ENCODE assay signal across 21 cellular contexts in the genomic region with DNA sequence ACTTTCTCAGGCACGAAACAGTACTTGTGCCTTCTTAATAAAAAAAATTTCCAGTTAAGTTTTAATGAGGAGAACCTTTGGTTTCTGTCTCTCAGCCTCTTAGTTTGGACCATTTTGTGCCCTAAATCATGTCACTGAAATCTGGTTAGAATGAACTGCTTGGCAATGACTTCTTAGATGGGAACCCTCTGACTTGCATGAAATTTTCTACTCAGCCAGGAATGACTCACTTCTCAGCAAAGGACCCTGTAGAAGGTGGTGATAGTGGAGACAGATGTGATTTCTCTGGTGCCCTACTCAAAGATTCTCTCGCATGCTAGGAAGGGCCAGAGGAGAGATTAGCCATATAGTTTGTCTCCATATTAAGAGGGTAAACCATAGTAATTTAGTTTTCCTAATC. TPM values are rescaled to one million over a fixed set of nuclear protein-coding genes. Genes with fewer than 3 reads are reported as not detected.
DNase-seq lines count a peak whose midpoint lies in the region; ATAC-seq and TF ChIP-seq lines count a peak whose summit lies in the region.
"Had no signal": no experiment of that assay in that cellular context is flagged by ENCODE, and none has a peak within 500 bp of the region (broad histone marks: within the 10 kb centered on the region; RNA-seq: fewer than 3 reads in every experiment).

No MANE protein-coding gene starts in this region.

- H3K9me3 Mint-ChIP-seq in stimulated activated effector memory CD8-positive, alpha-beta T cell treated with anti-CD3 and anti-CD28 coated beads, Interleukin-12 subunit alpha, Interleukin-12 subunit beta, amount 100 ng/mL, for 72 hours, result no peaks in the 10 kb centered on the region
- H3K9me3 Mint-ChIP-seq: memory B cell; naive thymus-derived CD8-positive, alpha-beta T cell; stimulated activated memory B cell treated with anti-CD40 and anti-IgM and Interleukin-4, amounts not matched to agents 10 μg/mL and 1 μg/mL and 100 μg/mL, for 72 hours; T-helper 1 cell treated with Interleukin-12 subunit alpha and Interleukin-12 subunit beta and Interleukin-4 antibody, amounts not matched to agents 30 μg/mL and 1 μg/mL, for 36 hours had no signal

- DNase-seq in ELR (ENCODE audit: low read depth) (peak; percentile 22), RKO (ENCODE audit: low spot score) (peak; percentile 8), fibroblast of mammary gland (ENCODE audit: low read depth) (peak; percentile 78), NCI-H1417 treated with DMSO at 0.1 percent for 48 hours (lab: John Stamatoyannopoulos, UW) (no peak), NCI-H2196 (lab: John Stamatoyannopoulos, UW; ENCODE audit: unreplicated experiment) (no peak), germinal center (ENCODE audit: low spot score) (no peak), G401 (ENCODE audit: low spot score) (no peak)
- DNase-seq in stimulated activated effector memory CD8-positive, alpha-beta T cell treated with anti-CD3 and anti-CD28 coated beads, Interleukin-12 subunit alpha, Interleukin-12 subunit beta, amount 100 ng/mL, for 72 hours (ENCODE audit: low spot score in 2 of 2), result no peak
- DNase-seq: activated CD8-positive, alpha-beta memory T cell treated with anti-CD3 and anti-CD28 coated beads, Interleukin-2, amount 50 U/mL, for 48 hours; activated effector memory CD4-positive, alpha-beta T cell treated with Interleukin-2 at 50 U/mL for 16 hours; AML-193; central memory CD4-positive, alpha-beta T cell; dorsolateral prefrontal cortex; naive thymus-derived CD8-positive, alpha-beta T cell; NCI-H1694 treated with DMSO at 0.1 percent for 48 hours; SJCRH30; thyroid gland had no signal

- H3K4me3 ChIP-seq in fibroblast of mammary gland (ENCODE audit: control insufficient read depth, low read depth, low read length), result no peak overlapping the region
- H3K4me3 ChIP-seq: dorsolateral prefrontal cortex, SJCRH30, thyroid gland had no signal

- H3K36me3 Mint-ChIP-seq in stimulated activated effector memory CD8-positive, alpha-beta T cell treated with anti-CD3 and anti-CD28 coated beads, Interleukin-12 subunit alpha, Interleukin-12 subunit beta, amount 100 ng/mL, for 72 hours, result no peaks in the 10 kb centered on the region

- no peak for TF ChIP-seq CTCF in fibroblast of mammary gland (conservative IDR thresholded peaks at IDR 0.05; ENCODE audit: control insufficient read depth, insufficient read depth, low read depth, low read length)

- peak; percentile 55 for ATAC-seq in stimulated activated effector memory CD8-positive, alpha-beta T cell treated with anti-CD3 and anti-CD28 coated beads, Interleukin-12 subunit alpha, Interleukin-12 subunit beta, amount 100 ng/mL, for 72 hours
- ATAC-seq: naive thymus-derived CD8-positive, alpha-beta T cell; stimulated activated memory B cell treated with anti-CD40 and anti-IgM and Interleukin-4, amounts not matched to agents 10 μg/mL and 1 μg/mL and 100 μg/mL, for 72 hours had no signal

- no peak overlapping the region for H3K4me3 Mint-ChIP-seq in stimulated activated effector memory CD8-positive, alpha-beta T cell treated with anti-CD3 and anti-CD28 coated beads, Interleukin-12 subunit alpha, Interleukin-12 subunit beta, amount 100 ng/mL, for 72 hours
- H3K4me3 Mint-ChIP-seq: memory B cell; naive thymus-derived CD8-positive, alpha-beta T cell; stimulated activated memory B cell treated with anti-CD40 and anti-IgM and Interleukin-4, amounts not matched to agents 10 μg/mL and 1 μg/mL and 100 μg/mL, for 72 hours; T-helper 1 cell treated with Interleukin-12 subunit alpha and Interleukin-12 subunit beta and Interleukin-4 antibody, amounts not matched to agents 30 μg/mL and 1 μg/mL, for 36 hours had no signal

- peak overlapping the region; percentile 54 for H3K27ac Mint-ChIP-seq in stimulated activated effector memory CD8-positive, alpha-beta T cell treated with anti-CD3 and anti-CD28 coated beads, Interleukin-12 subunit alpha, Interleukin-12 subunit beta, amount 100 ng/mL, for 72 hours
- H3K27ac Mint-ChIP-seq: memory B cell; stimulated activated memory B cell treated with anti-CD40 and anti-IgM and Interleukin-4, amounts not matched to agents 10 μg/mL and 1 μg/mL and 100 μg/mL, for 72 hours; T-helper 1 cell treated with Interleukin-12 subunit alpha and Interleukin-12 subunit beta and Interleukin-4 antibody, amounts not matched to agents 30 μg/mL and 1 μg/mL, for 36 hours had no signal

- in situ Hi-C loops in G401 (cut with HindIII; ENCODE audit: low sequenced_read_pairs), result no loop called here

- peaks cover 7% of the 10 kb centered on the region for H3K4me1 Mint-ChIP-seq in stimulated activated effector memory CD8-positive, alpha-beta T cell treated with anti-CD3 and anti-CD28 coated beads, Interleukin-12 subunit alpha, Interleukin-12 subunit beta, amount 100 ng/mL, for 72 hours
- H3K4me1 Mint-ChIP-seq: memory B cell; stimulated activated memory B cell treated with anti-CD40 and anti-IgM and Interleukin-4, amounts not matched to agents 10 μg/mL and 1 μg/mL and 100 μg/mL, for 72 hours had no signal

RNA-seq across cellular contexts. Expression of a gene that starts 50.5 kb away (rescaled TPM):
- 0.12 TPM in 1 of 2 replicates, not detected in the other for total RNA-seq in G401 (2014; rRNA removed; shearing (Covaris generic))
- total RNA-seq: glomerular endothelial cell had no signal

Comparison
In these comparisons a context has a peak if more than half of its experiments do, and no peak if none do; other contexts are left out.
1. DNase-seq: peak in ELR (single experiment), RKO (single experiment) and fibroblast of mammary gland (single experiment); none in stimulated activated effector memory CD8-positive, alpha-beta T cell treated with anti-CD3 and anti-CD28 coated beads, Interleukin-12 subunit alpha, Interleukin-12 subunit beta, amount 100 ng/mL, for 72 hours (0 of 2), NCI-H1417 treated with DMSO at 0.1 percent for 48 hours (single experiment), NCI-H2196 (single experiment), germinal center (single experiment) and G401 (single experiment).